11 cellular contexts compared by ENCODE assay signal in genomic region chr14:35295845-35296161, GRCh38. TPM values are rescaled to one million over a fixed set of nuclear protein-coding genes. Genes with fewer than 3 reads are reported as not detected.
DNase-seq lines count a peak whose midpoint lies in the region; ATAC-seq and TF ChIP-seq lines count a peak whose summit lies in the region.
"Had no signal": no experiment of that assay in that cellular context is flagged by ENCODE, and none has a peak within 500 bp of the region (broad histone marks: within the 10 kb centered on the region; RNA-seq: fewer than 3 reads in every experiment).

No MANE protein-coding gene starts in this region.

- no peak for DNase-seq in activated naive CD4-positive, alpha-beta T cell treated with anti-CD3 and anti-CD28 coated beads, Interleukin-2, amount 50 U/mL, for 72 hours (ENCODE audit: low spot score in 2 of 2)
- DNase-seq in SK-N-MC (ENCODE audit: low read depth, low spot score) (no peak), hepatocyte (ENCODE audit: low spot score) (no peak), type B pancreatic cell (ENCODE audit: extremely low spot score, unreplicated experiment) (no peak), T-helper 9 cell (no peak), activated gamma-delta T cell treated with Interleukin-2 at 50 U/mL for 16 hours (no peak)
- DNase-seq: activated CD4-positive, alpha-beta T cell treated with anti-CD3 and anti-CD28 coated beads, Interleukin-2, amount 50 U/mL, for 48 hours; NCI-H1417; NCI-H526 had no signal

- H3K36me3 Mint-ChIP-seq in activated naive CD4-positive, alpha-beta T cell treated with anti-CD3 and anti-CD28 coated beads, Interleukin-2, amount 50 U/mL, for 24 hours: peaks cover 10% of the 10 kb centered on the region
- H3K36me3 Mint-ChIP-seq in activated naive CD4-positive, alpha-beta T cell treated with anti-CD3 and anti-CD28 coated beads, Interleukin-2, amount 50 U/mL, for 72 hours: peaks cover 19 to 43% of the 10 kb centered on the region in 2 donors
- no peaks in the 10 kb centered on the region for H3K36me3 Mint-ChIP-seq in type B pancreatic cell

- no peaks in the 10 kb centered on the region for H3K9me3 Mint-ChIP-seq in activated naive CD4-positive, alpha-beta T cell treated with anti-CD3 and anti-CD28 coated beads, Interleukin-2, amount 50 U/mL, for 24 hours
- no peaks in the 10 kb centered on the region for H3K9me3 Mint-ChIP-seq in activated naive CD4-positive, alpha-beta T cell treated with anti-CD3 and anti-CD28 coated beads, Interleukin-2, amount 50 U/mL, for 72 hours
- H3K9me3 Mint-ChIP-seq in type B pancreatic cell: no peaks in the 10 kb centered on the region

- peak overlapping the region; percentile 50 for H3K4me3 Mint-ChIP-seq in activated naive CD4-positive, alpha-beta T cell treated with anti-CD3 and anti-CD28 coated beads, Interleukin-2, amount 50 U/mL, for 24 hours
- peak overlapping the region; percentile 67 for H3K4me3 Mint-ChIP-seq in type B pancreatic cell

- peaks cover 52% of the 10 kb centered on the region for H3K4me1 Mint-ChIP-seq in activated naive CD4-positive, alpha-beta T cell treated with anti-CD3 and anti-CD28 coated beads, Interleukin-2, amount 50 U/mL, for 24 hours
- peaks cover 17% of the 10 kb centered on the region for H3K4me1 Mint-ChIP-seq in type B pancreatic cell (ENCODE audit: unreplicated experiment)

- H3K4me3 ChIP-seq in SK-N-MC (no peak overlapping the region; the same call in 1 of the 2 replicates), hepatocyte (no peak overlapping the region)

- no peaks in the 10 kb centered on the region for H3K9me2 ChIP-seq in hepatocyte (replicated peaks; ENCODE audit: insufficient read depth)

- TF ChIP-seq CTCF in hepatocyte (IDR thresholded peaks at IDR 0.05; ENCODE audit: poor library complexity) (no peak), type B pancreatic cell (conservative IDR thresholded peaks at IDR 0.05) (no peak)

- H3K4me1 ChIP-seq in hepatocyte (ENCODE audit: insufficient read depth): peaks cover 12% of the 10 kb centered on the region

- no peak for ATAC-seq in activated naive CD4-positive, alpha-beta T cell treated with anti-CD3 and anti-CD28 coated beads, Interleukin-2, amount 50 U/mL, for 72 hours
- no peak for ATAC-seq in HG03039 (IDR thresholded peaks at IDR 0.05; ENCODE audit: unreplicated experiment)

- H3K79me2 ChIP-seq in hepatocyte: peaks cover 83% of the 10 kb centered on the region

- H3K4me2 ChIP-seq in hepatocyte: peak overlapping the region; percentile 88

- peaks cover 43% of the 10 kb centered on the region for H3K36me3 ChIP-seq in SK-N-MC (ENCODE audit: insufficient read depth, low read length)
- H3K36me3 ChIP-seq in hepatocyte (replicated peaks; ENCODE audit: insufficient read depth, low read depth): no peaks in the 10 kb centered on the region

- H3K27me3 ChIP-seq in hepatocyte: no peaks in the 10 kb centered on the region

- H3K9me3 ChIP-seq in SK-N-MC (ENCODE audit: low read depth, low read length): no peaks in the 10 kb centered on the region
- no peaks in the 10 kb centered on the region for H3K9me3 ChIP-seq in hepatocyte (ENCODE audit: low read depth)

- H3K27ac ChIP-seq in SK-N-MC: peak overlapping the region; percentile 69; the same call in 1 of the 2 replicates
- no peak overlapping the region for H3K27ac ChIP-seq in hepatocyte

- H4K20me1 ChIP-seq in hepatocyte (ENCODE audit: insufficient read depth, poor library complexity, severe bottlenecking): peaks cover 42% of the 10 kb centered on the region

- peak overlapping the region; percentile 14 for H3K27ac Mint-ChIP-seq in activated naive CD4-positive, alpha-beta T cell treated with anti-CD3 and anti-CD28 coated beads, Interleukin-2, amount 50 U/mL, for 24 hours
- no peak overlapping the region for H3K27ac Mint-ChIP-seq in activated naive CD4-positive, alpha-beta T cell treated with anti-CD3 and anti-CD28 coated beads, Interleukin-2, amount 50 U/mL, for 72 hours
- peak overlapping the region; percentile 70 for H3K27ac Mint-ChIP-seq in type B pancreatic cell

- H2AFZ ChIP-seq in hepatocyte: no peak overlapping the region

- 96% methylated on average over 1 of the region's 1 CpG for WGBS in hepatocyte (ENCODE audit: low lambda C conversion rate, missing lambda C conversion rate)

- H3K27me3 Mint-ChIP-seq in activated naive CD4-positive, alpha-beta T cell treated with anti-CD3 and anti-CD28 coated beads, Interleukin-2, amount 50 U/mL, for 24 hours: no peaks in the 10 kb centered on the region
- no peaks in the 10 kb centered on the region for H3K27me3 Mint-ChIP-seq in type B pancreatic cell

- no peak overlapping the region for H3K9ac ChIP-seq in SK-N-MC (ENCODE audit: insufficient read length)

RNA-seq across cellular contexts. Expression of gene PSMA6, which starts 3.6 kb away (rescaled TPM):
- total RNA-seq in activated naive CD4-positive, alpha-beta T cell treated with anti-CD3 and anti-CD28 coated beads, Interleukin-2, amount 50 U/mL, for 72 hours: 100 to 1,000 TPM; 293 to 408 TPM
- total RNA-seq in hepatocyte (252 and 260 TPM in 2 replicates), type B pancreatic cell (ENCODE audit: low replicate concordance) (171 and 172 TPM in 2 replicates)
- polyA plus RNA-seq in hepatocyte: 216 and 228 TPM in 2 replicates

Comparison
In these comparisons a context has a peak if more than half of its experiments do, and no peak if none do; other contexts are left out.
1. H3K27ac Mint-ChIP-seq: peak in activated naive CD4-positive, alpha-beta T cell treated with anti-CD3 and anti-CD28 coated beads, Interleukin-2, amount 50 U/mL, for 24 hours (single experiment) and type B pancreatic cell (single experiment); none in activated naive CD4-positive, alpha-beta T cell treated with anti-CD3 and anti-CD28 coated beads, Interleukin-2, amount 50 U/mL, for 72 hours (0 of 2).